ENCODE assay signal across 21 cellular contexts in the genomic region with DNA sequence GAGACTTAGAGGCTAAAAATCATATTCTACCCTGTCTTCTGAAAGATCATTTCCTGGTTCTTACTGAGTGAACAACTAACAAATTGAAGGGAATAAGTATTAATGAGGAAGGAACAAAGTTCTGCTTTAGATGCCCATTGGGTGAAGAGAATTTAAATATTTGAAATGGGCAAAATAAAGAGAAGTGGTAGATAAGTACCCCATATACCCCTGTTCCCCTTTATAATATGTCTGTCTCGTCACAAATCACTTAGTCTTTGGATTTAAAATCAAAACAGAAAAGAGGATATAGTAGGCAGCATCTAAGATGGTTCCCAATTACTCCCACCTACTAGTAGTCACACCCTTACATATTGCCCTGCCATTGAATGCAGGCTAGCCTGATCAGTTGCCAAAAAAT. TPM values are rescaled to one million over a fixed set of nuclear protein-coding genes. Genes with fewer than 3 reads are reported as not detected.
A peak's percentile ranks its signal among the peaks of the same experiment; 100 is the strongest.
DNase-seq lines count a peak whose midpoint lies in the region; ATAC-seq and TF ChIP-seq lines count a peak whose summit lies in the region.
"Had no signal": no experiment of that assay in that cellular context is flagged by ENCODE, and none has a peak within 500 bp of the region (broad histone marks: within the 10 kb centered on the region; RNA-seq: fewer than 3 reads in every experiment).

No MANE protein-coding gene starts in this region.

- peaks cover 50% of the 10 kb centered on the region for H3K4me1 Mint-ChIP-seq in memory B cell

- intact Hi-C loops in uterus (cut with DNase I; ENCODE audit: low total_unique reads) = no loop called here

- no peak for DNase-seq in activated naive CD4-positive, alpha-beta T cell treated with anti-CD3 and anti-CD28 coated beads, Interleukin-2, amount 50 U/mL, for 72 hours (ENCODE audit: low spot score in 2 of 2)
- no peak for DNase-seq in activated naive CD4-positive, alpha-beta T cell (lab: John Stamatoyannopoulos, UW)
- DNase-seq in RWPE2 (ENCODE audit: low spot score) (no peak), memory B cell (ENCODE audit: low spot score in 2 of 2) (no peak), uterus (no peak), NCI-H774 (lab: John Stamatoyannopoulos, UW) (no peak), GM13976 (ENCODE audit: low spot score) (no peak)
- DNase-seq in stimulated activated CD4-positive, alpha-beta T cell treated with anti-CD3 and anti-CD28 coated beads, Interleukin-1b, Interleukin-23, amount 100 ng/mL, for 48 hours = no peak
- DNase-seq: activated CD8-positive, alpha-beta memory T cell treated with anti-CD3 and anti-CD28 coated beads, Interleukin-2, amount 50 U/mL, for 4 hours; Calu3; endodermal cell; hippocampal formation; midbrain; NCI-H146; NCI-H2227 treated with DMSO at 0.1 percent for 48 hours; NK-92 treated with Interleukin-12 subunit alpha and Interleukin-12 subunit beta, amount 100 ng/mL, for 24 hours; stimulated activated CD4-positive, alpha-beta T cell treated with anti-CD3 and anti-CD28 coated beads, Interleukin-4, amount 100 ng/mL, for 4 hours; T-helper 2 cell had no signal

- in situ Hi-C loops in GM13976 (cut with MboI; ENCODE audit: low sequenced_read_pairs, unreplicated experiment) = no loop called here

- H3K4me1 ChIP-seq in RWPE2 (ENCODE audit: insufficient read depth, poor library complexity, severe bottlenecking) (peaks cover 53% of the 10 kb centered on the region), uterus (peaks cover 0 to 4% of the 10 kb centered on the region in 2 donors)

- H3K4me3 Mint-ChIP-seq in memory B cell = peak overlapping the region; percentile 35
- H3K4me3 Mint-ChIP-seq: endodermal cell had no signal

- H3K27ac ChIP-seq in RWPE2 (ENCODE audit: poor library complexity, severe bottlenecking) (peak overlapping the region; percentile 73), uterus (peak overlapping the region; percentile 67 to 96)
- H3K27ac ChIP-seq: cardiac muscle cell had no signal

- no peak for TF ChIP-seq POLR2A in uterus (IDR thresholded peaks at IDR 0.05)

- H3K27me3 ChIP-seq in RWPE2 (ENCODE audit: insufficient read depth, poor library complexity, severe bottlenecking) = no peaks in the 10 kb centered on the region
- H3K27me3 ChIP-seq in uterus = no peaks in the 10 kb centered on the region
- H3K27me3 ChIP-seq: cardiac muscle cell had no signal

- peak overlapping the region; percentile 41 to 46 for H3K27ac Mint-ChIP-seq in activated naive CD4-positive, alpha-beta T cell treated with anti-CD3 and anti-CD28 coated beads, Interleukin-2, amount 50 U/mL, for 72 hours
- H3K27ac Mint-ChIP-seq in memory B cell = peak overlapping the region; percentile 84
- H3K27ac Mint-ChIP-seq: endodermal cell had no signal

- no peak for ATAC-seq in activated naive CD4-positive, alpha-beta T cell treated with anti-CD3 and anti-CD28 coated beads, Interleukin-2, amount 50 U/mL, for 72 hours
- ATAC-seq in RWPE2 (ENCODE audit: low read depth) (no peak), memory B cell (ENCODE audit: low read depth) (peak; percentile 43)
- ATAC-seq: HCT116, Right ventricle myocardium inferior had no signal

- H3K27me3 Mint-ChIP-seq in memory B cell = no peaks in the 10 kb centered on the region

- no peaks in the 10 kb centered on the region for H3K36me3 Mint-ChIP-seq in activated naive CD4-positive, alpha-beta T cell treated with anti-CD3 and anti-CD28 coated beads, Interleukin-2, amount 50 U/mL, for 72 hours
- peaks cover 4% of the 10 kb centered on the region for H3K36me3 Mint-ChIP-seq in memory B cell

- H3K9me3 Mint-ChIP-seq in activated naive CD4-positive, alpha-beta T cell treated with anti-CD3 and anti-CD28 coated beads, Interleukin-2, amount 50 U/mL, for 72 hours = no peaks in the 10 kb centered on the region
- H3K9me3 Mint-ChIP-seq in memory B cell = no peaks in the 10 kb centered on the region
- H3K9me3 Mint-ChIP-seq: endodermal cell had no signal

- no peaks in the 10 kb centered on the region for H3K9me3 ChIP-seq in RWPE2 (ENCODE audit: severe bottlenecking)
- no peaks in the 10 kb centered on the region for H3K9me3 ChIP-seq in uterus

- H3K36me3 ChIP-seq in RWPE2 (ENCODE audit: low read depth) (peaks cover 16% of the 10 kb centered on the region), uterus (no peaks in the 10 kb centered on the region)
- H3K36me3 ChIP-seq: cardiac muscle cell had no signal

- H3K4me3 ChIP-seq in RWPE2 (ENCODE audit: severe bottlenecking) (no peak overlapping the region), uterus (no peak overlapping the region)
- H3K4me3 ChIP-seq: cardiac muscle cell had no signal

- TF ChIP-seq CTCF in RWPE2 (IDR thresholded peaks at IDR 0.05; ENCODE audit: poor library complexity, severe bottlenecking) = no peak
- no peak for TF ChIP-seq CTCF in uterus (IDR thresholded peaks at IDR 0.05)
- TF ChIP-seq CTCF in GM13976 (IDR thresholded peaks at IDR 0.05; ENCODE audit: borderline replicate concordance, control extremely low read depth, extremely low read depth, insufficient read depth, missing control alignments) = no peak

RNA-seq across cellular contexts. Expression of a gene that starts 13.3 kb away (rescaled TPM):
- total RNA-seq in activated naive CD4-positive, alpha-beta T cell treated with anti-CD3 and anti-CD28 coated beads, Interleukin-2, amount 50 U/mL, for 72 hours = 10 to 100 TPM; 45.8 to 79.2 TPM
- 100 to 1,000 TPM; 115 to 189 (median 146) TPM for total RNA-seq in uterus
